ENCODE assay signal across 17 cellular contexts in genomic region chr7:30923774-30924413, GRCh38. TPM values are rescaled to one million over a fixed set of nuclear protein-coding genes. Genes with fewer than 3 reads are reported as not detected.
DNase-seq lines count a peak whose midpoint lies in the region; ATAC-seq and TF ChIP-seq lines count a peak whose summit lies in the region.
"Had no signal": no experiment of that assay in that cellular context is flagged by ENCODE, and none has a peak within 500 bp of the region (broad histone marks: within the 10 kb centered on the region; RNA-seq: fewer than 3 reads in every experiment).

No MANE protein-coding gene starts in this region.

- H3K36me3 Mint-ChIP-seq in T-helper 17 cell (ENCODE audit: low read depth) = no peaks in the 10 kb centered on the region
- H3K36me3 Mint-ChIP-seq: CD14-positive monocyte; IgD-negative memory B cell; stimulated activated effector memory CD8-positive, alpha-beta T cell treated with anti-CD3 and anti-CD28 coated beads, Interleukin-12 subunit alpha, Interleukin-12 subunit beta, amount 100 ng/mL, for 72 hours; T-cell had no signal

- peaks cover 73% of the 10 kb centered on the region for H3K4me1 ChIP-seq in left ventricle myocardium inferior

- intact Hi-C loops in left ventricle myocardium inferior (cut with micrococcal nuclease) = no loop called here

- no peak overlapping the region for H3K4me3 ChIP-seq in left ventricle myocardium inferior
- H3K4me3 ChIP-seq: psoas muscle had no signal

- peaks cover 49% of the 10 kb centered on the region for H3K36me3 ChIP-seq in left ventricle myocardium inferior

- H3K4me1 Mint-ChIP-seq in T-helper 17 cell = no peaks in the 10 kb centered on the region
- H3K4me1 Mint-ChIP-seq: CD14-positive monocyte; IgD-negative memory B cell; stimulated activated effector memory CD8-positive, alpha-beta T cell treated with anti-CD3 and anti-CD28 coated beads, Interleukin-12 subunit alpha, Interleukin-12 subunit beta, amount 100 ng/mL, for 72 hours; T-cell had no signal

- peak overlapping the region; percentile 92 for H3K27ac ChIP-seq in left ventricle myocardium inferior (replicated peaks)
- H3K27ac ChIP-seq: psoas muscle had no signal

- no peaks in the 10 kb centered on the region for H3K9me3 ChIP-seq in T-helper 17 cell (ENCODE audit: control insufficient read depth, low read length, poor library complexity, severe bottlenecking)
- H3K9me3 ChIP-seq in left ventricle myocardium inferior (replicated peaks) = peaks cover 7% of the 10 kb centered on the region
- H3K9me3 ChIP-seq: psoas muscle had no signal

- no peak for TF ChIP-seq CTCF in left ventricle myocardium inferior (IDR thresholded peaks at IDR 0.05; ENCODE audit: borderline replicate concordance)

- DNase-seq in ELF-1 (ENCODE audit: low read depth, low spot score) (peak; percentile 0), T-helper 17 cell (peak in 2 of 3 donors; percentile 3 to 5), left ventricle myocardium inferior (peak; percentile 6), retina (peak; percentile 17), NCI-H345 treated with DMSO at 0.1 percent for 48 hours (lab: John Stamatoyannopoulos, UW; ENCODE audit: unreplicated experiment) (no peak)
- DNase-seq: mesenchymal stem cell; NCI-H1417 treated with DMSO at 0.1 percent for 48 hours; NCI-H510A treated with DMSO at 0.1 percent for 48 hours; PC-3; stimulated activated CD4-positive, alpha-beta T cell treated with anti-CD3 and anti-CD28 coated beads, Interleukin-2, amount 100 ng/mL, for 24 hours had no signal

- H3K27me3 ChIP-seq in left ventricle myocardium inferior (ENCODE audit: low read depth) = no peaks in the 10 kb centered on the region

- ATAC-seq in T-helper 17 cell (no peak), GM18519 (IDR thresholded peaks at IDR 0.05; ENCODE audit: low FRiP score, unreplicated experiment) (no peak), HG02970 (IDR thresholded peaks at IDR 0.05; ENCODE audit: low FRiP score, unreplicated experiment) (no peak)
- ATAC-seq: PC-3; psoas muscle; stimulated activated effector memory CD8-positive, alpha-beta T cell treated with anti-CD3 and anti-CD28 coated beads, Interleukin-12 subunit alpha, Interleukin-12 subunit beta, amount 100 ng/mL, for 72 hours; T-cell had no signal

- no peak overlapping the region for H3K4me3 Mint-ChIP-seq in T-helper 17 cell
- H3K4me3 Mint-ChIP-seq: CD14-positive monocyte; IgD-negative memory B cell; stimulated activated effector memory CD8-positive, alpha-beta T cell treated with anti-CD3 and anti-CD28 coated beads, Interleukin-12 subunit alpha, Interleukin-12 subunit beta, amount 100 ng/mL, for 72 hours; T-cell had no signal

- no peak overlapping the region for H3K27ac Mint-ChIP-seq in T-helper 17 cell
- H3K27ac Mint-ChIP-seq: CD14-positive monocyte; IgD-negative memory B cell; stimulated activated effector memory CD8-positive, alpha-beta T cell treated with anti-CD3 and anti-CD28 coated beads, Interleukin-12 subunit alpha, Interleukin-12 subunit beta, amount 100 ng/mL, for 72 hours; T-cell had no signal

- no peaks in the 10 kb centered on the region for H3K27me3 Mint-ChIP-seq in T-helper 17 cell
- H3K27me3 Mint-ChIP-seq: IgD-negative memory B cell, T-cell had no signal

RNA-seq across cellular contexts. Expression of gene AQP1, which starts 12.2 kb away (rescaled TPM):
- total RNA-seq in T-helper 17 cell (under 1 TPM; 0.35 to 0.83 TPM), left ventricle myocardium inferior (253 TPM)

RNA-seq across cellular contexts. Expression of gene GHRHR, which starts 39.9 kb away (rescaled TPM):
- total RNA-seq in T-helper 17 cell (not detected), left ventricle myocardium inferior (not detected)
- total RNA-seq: PC-3, psoas muscle, T-cell had no signal

Comparison
In these comparisons a context has a peak if more than half of its experiments do, and no peak if none do; other contexts are left out.
1. RNA of gene AQP1, which starts 12.2 kb away (total RNA-seq): 253 TPM in left ventricle myocardium inferior (single experiment); 0.35 to 0.83 TPM in T-helper 17 cell; every median in the first group is over 100 times any median in the second.